ENCODE assay signal across 17 cellular contexts in the genomic region with DNA sequence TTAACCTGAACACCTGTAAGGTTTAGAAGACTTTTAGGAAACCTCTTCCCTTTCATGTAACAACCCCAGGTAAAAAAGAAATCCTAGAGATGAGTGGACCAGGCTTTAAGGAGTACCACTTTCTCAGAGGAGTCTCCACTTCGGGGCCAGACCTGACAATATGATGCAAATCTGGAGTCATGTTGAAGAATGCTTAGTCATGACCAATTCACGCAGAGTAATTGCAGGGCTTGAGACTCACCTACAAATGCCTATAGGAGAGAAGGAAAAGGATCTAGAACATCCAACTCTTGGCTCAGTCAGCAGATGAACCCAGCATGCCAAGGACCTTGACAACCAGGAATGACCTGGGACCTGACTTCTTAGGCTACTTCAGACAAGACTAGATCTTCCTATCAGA.
"Had no signal": no experiment of that assay in that cellular context is flagged by ENCODE, and none has a peak within 500 bp of the region (broad histone marks: within the 10 kb centered on the region; RNA-seq: fewer than 3 reads in every experiment).

No MANE protein-coding gene starts in this region.

- H3K9me3 ChIP-seq: prostate gland, testis had no signal

- H3K27me3 ChIP-seq: testis had no signal

- H3K4me3 ChIP-seq: prostate gland, skin epidermis, testis had no signal

- H3K36me3 Mint-ChIP-seq: brain had no signal

- H3K9me3 Mint-ChIP-seq: activated naive CD4-positive, alpha-beta T cell treated with anti-CD3 and anti-CD28 coated beads, Interleukin-2, amount 50 U/mL, for 24 hours; brain had no signal

- H3K27me3 Mint-ChIP-seq: activated naive CD4-positive, alpha-beta T cell treated with anti-CD3 and anti-CD28 coated beads, Interleukin-2, amount 50 U/mL, for 24 hours had no signal

- H3K27ac ChIP-seq: prostate gland, skin epidermis, testis had no signal

- H3K4me3 Mint-ChIP-seq: activated naive CD4-positive, alpha-beta T cell treated with anti-CD3 and anti-CD28 coated beads, Interleukin-2, amount 50 U/mL, for 24 hours; brain; nephron had no signal

- H3K36me3 ChIP-seq: prostate gland had no signal

- DNase-seq: activated CD4-positive, alpha-beta T cell treated with anti-CD3 and anti-CD28 coated beads for 1 hour; activated effector memory CD4-positive, alpha-beta T cell treated with Interleukin-2 at 50 U/mL for 16 hours; amygdala; cortex of kidney; effector CD4-positive, alpha-beta T cell; foreskin fibroblast; nucleus accumbens; right cardiac atrium; stimulated activated CD4-positive, alpha-beta T cell treated with anti-CD3 and anti-CD28 coated beads, Interleukin-4, amount 100 ng/mL, for 4 hours; stimulated activated CD8-positive, alpha-beta memory T cell treated with anti-CD3 and anti-CD28 coated beads, Interleukin-4, amount 100 ng/mL, for 48 hours; stimulated activated naive CD8-positive, alpha-beta T cell treated with anti-CD3 and anti-CD28 coated beads, Interleukin-15, Interleukin-2, amounts not matched to agents 100 U/mL and 50 U/mL, for 24 hours; testis had no signal

- ATAC-seq: right cardiac atrium; stimulated activated naive CD8-positive, alpha-beta T cell treated with anti-CD3 and anti-CD28 coated beads, Interleukin-15, Interleukin-2, amounts not matched to agents 100 U/mL and 50 U/mL, for 24 hours had no signal

- H3K4me1 ChIP-seq: prostate gland, testis had no signal

- H3K27ac Mint-ChIP-seq: brain, nephron had no signal
